Comparison of ENCODE assay signal across 1 cellular context in genomic region chr17:40327244-40327666, GRCh38.
TF ChIP-seq lines count a peak whose summit lies in the region.

No MANE protein-coding gene starts in this region.

TF ChIP-seq in GM12878, 131 proteins besides CTCF, POLR2A, EP300 and RAD21:
- TF ChIP-seq BCL11A (IDR thresholded peaks at IDR 0.05; ENCODE audit: low read depth, low read length) (no peak), ZNF24 (IDR thresholded peaks at IDR 0.05) (no peak), YY1 (IDR thresholded peaks at IDR 0.05; ENCODE audit: low read depth, low read length) (no peak), IRF3 (IDR thresholded peaks at IDR 0.05) (no peak), PAX5 (IDR thresholded peaks at IDR 0.05; ENCODE audit: borderline replicate concordance, low read depth, low read length) (no peak), NR2C1 (IDR thresholded peaks at IDR 0.05) (no peak), MYC (IDR thresholded peaks at IDR 0.05; ENCODE audit: insufficient read depth, insufficient read length, insufficient replicate concordance, low read length, severe bottlenecking) (no peak), SRF (IDR thresholded peaks at IDR 0.05; ENCODE audit: low read depth in 2 of 2, low read length in 2 of 2) (no peak), CEBPB (IDR thresholded peaks at IDR 0.05; ENCODE audit: borderline replicate concordance in 1 of 2, low read depth in 2 of 2, low read length in 2 of 2) (no peak), FOXM1 (IDR thresholded peaks at IDR 0.05; ENCODE audit: low read depth, low read length) (no peak), BACH1 (IDR thresholded peaks at IDR 0.05; ENCODE audit: borderline replicate concordance) (no peak), HDGF (IDR thresholded peaks at IDR 0.05) (no peak), ZBTB4 (CRISPR knock-in tag; IDR thresholded peaks at IDR 0.05) (no peak), GABPA (IDR thresholded peaks at IDR 0.05; ENCODE audit: low read depth) (no peak), RELB (IDR thresholded peaks at IDR 0.05; ENCODE audit: low read depth) (no peak), PRDM15 (CRISPR knock-in tag; IDR thresholded peaks at IDR 0.05) (no peak), BRCA1 (IDR thresholded peaks at IDR 0.05; ENCODE audit: low read depth, low read length) (no peak)
